1 cellular context compared by ENCODE assay signal in genomic region chr18:22001912-22002487, GRCh38.
TF ChIP-seq lines count a peak whose summit lies in the region.

No MANE protein-coding gene starts in this region.

TF ChIP-seq in HepG2, 621 proteins besides CTCF, POLR2A, EP300 and RAD21 (continued from another document and continues in another):
- TF ChIP-seq PTBP1 (IDR thresholded peaks at IDR 0.05; ENCODE audit: low read depth, low read length, poor library complexity, severe bottlenecking), result no peak
- TF ChIP-seq SNAPC5 (CRISPR knock-in tag; IDR thresholded peaks at IDR 0.05; ENCODE audit: borderline replicate concordance), result no peak
- TF ChIP-seq KDM3A (CRISPR knock-in tag; IDR thresholded peaks at IDR 0.05; ENCODE audit: low read depth), result 0 out of 2 replicates have a peak, but pooled peaks have one; percentile 29
- TF ChIP-seq HOXA7 (CRISPR knock-in tag; IDR thresholded peaks at IDR 0.05), result no peak
- 0 out of 2 replicates have a peak, but pooled peaks have one; percentile 35 for TF ChIP-seq MAF1 (CRISPR knock-in tag; IDR thresholded peaks at IDR 0.05; ENCODE audit: borderline replicate concordance)
- TF ChIP-seq LCORL (IDR thresholded peaks at IDR 0.05), result no peak
- TF ChIP-seq LCORL (CRISPR knock-in tag; IDR thresholded peaks at IDR 0.05), result peak; percentile 22; the same call in 1 of the 2 replicates
- peak; percentile 80; the same call in 1 of the 2 replicates for TF ChIP-seq KDM5B (CRISPR knock-in tag; IDR thresholded peaks at IDR 0.05; ENCODE audit: borderline replicate concordance)
- no peak for TF ChIP-seq ZNF839 (CRISPR knock-in tag; IDR thresholded peaks at IDR 0.05; ENCODE audit: borderline replicate concordance)
- TF ChIP-seq MEIS1 (CRISPR knock-in tag; IDR thresholded peaks at IDR 0.05; ENCODE audit: borderline replicate concordance), result peak; percentile 87
- TF ChIP-seq KDM5A (IDR thresholded peaks at IDR 0.05; ENCODE audit: borderline replicate concordance, low read length), result no peak
- TF ChIP-seq ZBTB40 (IDR thresholded peaks at IDR 0.05), result no peak
- TF ChIP-seq ZBTB40 (CRISPR knock-in tag; IDR thresholded peaks at IDR 0.05), result peak; percentile 83
- peak; percentile 28; the same call in 1 of the 2 replicates for TF ChIP-seq ARID4A (CRISPR knock-in tag; IDR thresholded peaks at IDR 0.05; ENCODE audit: borderline replicate concordance)
- TF ChIP-seq ZNF280D (CRISPR knock-in tag; IDR thresholded peaks at IDR 0.05), result peak; percentile 75; the same call in 1 of the 2 replicates
- peak; percentile 86 for TF ChIP-seq ZBTB7B (CRISPR knock-in tag; IDR thresholded peaks at IDR 0.05)
- TF ChIP-seq ZNF574 (CRISPR knock-in tag; IDR thresholded peaks at IDR 0.05), result no peak; the same call in 1 of the 2 replicates
- peak; percentile 65; the same call in 1 of the 2 replicates for TF ChIP-seq TMF1 (CRISPR knock-in tag; IDR thresholded peaks at IDR 0.05; ENCODE audit: low read depth)
- TF ChIP-seq HDAC2 (CRISPR knock-in tag; IDR thresholded peaks at IDR 0.05), result peak; percentile 64
- peak; percentile 80 for TF ChIP-seq HIVEP1 (CRISPR knock-in tag; IDR thresholded peaks at IDR 0.05)
- peak; percentile 49; the same call in 1 of the 2 replicates for TF ChIP-seq IRF9 (CRISPR knock-in tag; IDR thresholded peaks at IDR 0.05; ENCODE audit: borderline replicate concordance)
- TF ChIP-seq ARID5B (CRISPR knock-in tag; IDR thresholded peaks at IDR 0.05), result peak; percentile 66; the same call in 1 of the 2 replicates
- TF ChIP-seq ZNF543 (CRISPR knock-in tag; IDR thresholded peaks at IDR 0.05), result peak; percentile 78; the same call in 1 of the 2 replicates
- no peak for TF ChIP-seq PLRG1 (conservative IDR thresholded peaks at IDR 0.05)
- TF ChIP-seq MED8 (CRISPR knock-in tag; IDR thresholded peaks at IDR 0.05; ENCODE audit: insufficient replicate concordance), result no peak
- TF ChIP-seq E2F1 (CRISPR knock-in tag; IDR thresholded peaks at IDR 0.05), result peak; percentile 87
